ENCODE assay signal across 8 cellular contexts in the genomic region with DNA sequence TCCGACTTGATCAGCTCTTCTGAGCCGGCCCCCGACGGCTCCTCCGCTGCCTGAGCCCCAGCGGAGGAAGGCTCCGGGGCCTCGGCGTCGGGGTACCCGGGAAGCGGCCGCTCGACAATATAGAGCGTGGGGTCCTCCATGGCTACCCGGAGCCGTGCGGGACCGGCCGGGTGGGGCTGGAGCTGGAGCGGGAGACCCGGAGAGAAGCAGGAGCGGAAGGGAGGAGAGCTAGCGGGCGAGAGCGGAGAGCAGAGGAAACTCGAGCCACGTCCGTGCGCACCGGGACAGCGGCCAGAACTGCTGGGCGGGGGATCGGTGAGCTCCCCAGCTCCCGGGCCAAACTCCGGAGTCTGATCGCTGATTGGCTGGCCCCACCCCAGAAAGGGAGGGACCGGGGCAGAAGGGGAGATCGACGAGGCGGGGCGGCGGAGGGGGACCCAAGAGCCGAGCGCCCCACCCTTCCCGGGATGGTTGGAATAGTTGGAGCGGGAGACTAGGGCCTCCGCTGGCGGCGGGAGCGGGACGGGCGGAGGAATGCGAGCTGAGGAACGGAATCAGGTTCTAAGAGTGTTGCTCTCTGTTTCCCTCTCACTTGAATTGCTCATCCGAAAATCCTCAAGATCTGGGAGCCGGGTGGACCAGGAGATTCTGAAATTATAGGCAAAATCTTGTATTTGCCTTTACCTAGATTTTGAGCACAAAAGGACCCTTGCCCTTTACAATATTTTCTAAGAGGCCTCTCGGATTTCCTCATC. TPM values are rescaled to one million over a fixed set of nuclear protein-coding genes. Genes with fewer than 3 reads are reported as not detected.
DNase-seq lines count a peak whose midpoint lies in the region; ATAC-seq, FAIRE-seq and TF ChIP-seq lines count a peak whose summit lies in the region.

Gene CAVIN1 (minus strand): TSS at position 299 of the 755 bp plus-strand sequence. CDS start 159 bp downstream, at position 140.

- DNase-seq in CD1c-positive myeloid dendritic cell (ENCODE audit: extremely low spot score) (peak; percentile 35), T-cell (peak in 2 of 34 experiments; percentile 17 to 19), dorsolateral prefrontal cortex (peak; percentile 80 to 98 (median 89)), kidney tubule cell (ENCODE audit: low spot score) (peak; percentile 95), small intestine (peak; percentile 74)

- intact Hi-C loops in dorsolateral prefrontal cortex (cut with DNase I), result loop anchor here (5.0 kb wide), 2 partner anchors 34 to 99 kb away; partner anchors contain the start of gene ATP6V0A1 (in 1 of the 2)

- H3K4me1 Mint-ChIP-seq in T-cell, result peaks cover 12 to 20% (median 15%) of the 10 kb centered on the region in 3 donors

- H3K9me3 Mint-ChIP-seq in T-cell, result no peaks in the 10 kb centered on the region

- no peaks in the 10 kb centered on the region for H3K36me3 Mint-ChIP-seq in T-cell

- 1 to 3% (median 2%) methylated on average over 49 to 58 of the region's 58 CpGs for WGBS in small intestine, 3 donors

- H3K27me3 Mint-ChIP-seq in T-cell, result peaks cover 10 to 47% of the 10 kb centered on the region in 2 donors

- peak within 1 kb of the TSS in 1 of 2 donors; percentile 5 for H3K27ac Mint-ChIP-seq in T-cell

- H3K4me3 ChIP-seq in HEK293 (ENCODE audit: low read depth, low read length) (peak within 1 kb of the TSS; percentile 79), dorsolateral prefrontal cortex (peak within 1 kb of the TSS; percentile 38 to 90 (median 74)), small intestine (ENCODE audit: low read depth in 1 of 2, low read length in 2 of 2) (peak within 1 kb of the TSS; percentile 55 to 68)

- no peaks in the 10 kb centered on the region for H3K9me3 ChIP-seq in HEK293 (ENCODE audit: control insufficient read depth, insufficient read depth, low read depth, low read length)
- H3K9me3 ChIP-seq in small intestine (ENCODE audit: control insufficient read depth, low read depth), result no peaks in the 10 kb centered on the region

- H3K4me3 Mint-ChIP-seq in T-cell, result peak within 1 kb of the TSS; percentile 71 to 88 (median 77)

- H3K4me1 ChIP-seq in HEK293 (ENCODE audit: control insufficient read depth, insufficient read depth, low read length), result peaks cover 2% of the 10 kb centered on the region
- H3K4me1 ChIP-seq in small intestine (ENCODE audit: control insufficient read depth in 2 of 2, insufficient read depth in 1 of 2, low read depth in 1 of 2, low read length in 1 of 2), result peaks cover 0 to 2% of the 10 kb centered on the region in 2 donors

- H3K27ac ChIP-seq in HEK293 (ENCODE audit: extremely low read depth, low read depth, low read length), result peak within 1 kb of the TSS; percentile 38; the same call in 1 of the 2 replicates
- H3K27ac ChIP-seq in dorsolateral prefrontal cortex, result peak within 1 kb of the TSS in 57 of 59 donors; percentile 30 to 93 (median 79)
- H3K27ac ChIP-seq in small intestine (ENCODE audit: low read depth in 1 of 2, low read length in 1 of 2), result peak within 1 kb of the TSS in 1 of 2 donors; percentile 92

- CTCF ChIA-PET in HEK293 (lab: Yijun Ruan, JAX), result interaction anchor here (0.5 to 7.0 kb wide), 25 partner anchors 13 to 463 kb away, joined by 3 to 33 read pairs (median 3); no protein-coding TSS in a partner anchor
- CTCF ChIA-PET in T-cell (lab: Charles Lee), result interaction anchor here (0.6 to 0.9 kb wide), 3 partner anchors 18 to 225 kb away, joined by 3 to 6 read pairs (median 4); no protein-coding TSS in a partner anchor

- H3K27me3 ChIP-seq in dorsolateral prefrontal cortex, result peaks cover 0 to 26% (median 5%) of the 10 kb centered on the region in 45 donors
- peaks cover 0 to 4% of the 10 kb centered on the region in 2 donors for H3K27me3 ChIP-seq in small intestine (ENCODE audit: control insufficient read depth in 2 of 2, insufficient read depth in 2 of 2, low read length in 2 of 2)

- FAIRE-seq in small intestine (lab: Jason Lieb, UNC), result no peak

- POLR2A ChIA-PET in HEK293 (lab: Yijun Ruan, JAX) (interaction anchor here (0.6 to 3.3 kb wide), 42 partner anchors 9 to 575 kb away, joined by 3 to 73 read pairs (median 5); partner anchors contain the start of genes ACLY, DNAJC7, GHDC and NAGLU), T-cell (lab: Charles Lee) (interaction anchor here in 1 of 2 donors (0.6 kb wide), 1 partner anchor 9 kb away, joined by 3 read pairs; no protein-coding TSS in a partner anchor)

- no peak for TF ChIP-seq CTCF in HEK293 (tag by site-specific recombination; IDR thresholded peaks at IDR 0.05)
- TF ChIP-seq CTCF in dorsolateral prefrontal cortex (IDR thresholded peaks at IDR 0.05 in 54 of 56, conservative IDR thresholded peaks at IDR 0.05 in 2 of 56; ENCODE audit: low read depth in 1 of 56, partially characterized antibody in 56 of 56), result peak in 11 of 56 donors; percentile 8 to 32 (median 14)

- H3K36me3 ChIP-seq in HEK293 (ENCODE audit: control insufficient read depth in 2 of 2, insufficient read depth in 1 of 2, low read length in 2 of 2) (no peaks in the 10 kb centered on the region; a peak in 1 of 3 replicates), small intestine (ENCODE audit: control insufficient read depth in 2 of 2, insufficient read depth in 2 of 2, low read length in 2 of 2) (no peaks in the 10 kb centered on the region)

- ATAC-seq in T-cell (replicated peaks in 1 of 4) (peak; percentile 20 to 36 (median 28)), GM19328 (IDR thresholded peaks at IDR 0.05; ENCODE audit: unreplicated experiment) (no peak), HG03432 (IDR thresholded peaks at IDR 0.05; ENCODE audit: unreplicated experiment) (no peak)

TF ChIP-seq in HEK293, 187 proteins besides CTCF, POLR2A, EP300 and RAD21 (continues in another document):
- TF ChIP-seq ZNF2 (tag by site-specific recombination; IDR thresholded peaks at IDR 0.05) (0 out of 2 replicates have a peak, but pooled peaks have one; percentile 85), ZNF211 (tag by site-specific recombination; IDR thresholded peaks at IDR 0.05; ENCODE audit: low read depth) (no peak), ZNF138 (tag by site-specific recombination; IDR thresholded peaks at IDR 0.05; ENCODE audit: borderline replicate concordance) (no peak), ZNF174 (tag by site-specific recombination; IDR thresholded peaks at IDR 0.05) (no peak), HOXD13 (CRISPR knock-in tag; IDR thresholded peaks at IDR 0.05; ENCODE audit: borderline replicate concordance) (no peak), ZNF10 (tag by site-specific recombination; IDR thresholded peaks at IDR 0.05) (no peak), ZNF184 (tag by site-specific recombination; IDR thresholded peaks at IDR 0.05) (no peak), ZNF248 (tag by site-specific recombination; IDR thresholded peaks at IDR 0.05) (no peak), GLI4 (tag by site-specific recombination; IDR thresholded peaks at IDR 0.05) (no peak), ZNF561 (tag by site-specific recombination; IDR thresholded peaks at IDR 0.05; ENCODE audit: borderline replicate concordance) (no peak), ZNF777 (tag by site-specific recombination; IDR thresholded peaks at IDR 0.05; ENCODE audit: borderline replicate concordance) (peak; percentile 99), ZNF558 (tag by site-specific recombination; IDR thresholded peaks at IDR 0.05) (no peak), ZNF146 (tag by site-specific recombination; IDR thresholded peaks at IDR 0.05) (no peak), RBAK (tag by site-specific recombination; IDR thresholded peaks at IDR 0.05) (no peak), ZNF529 (tag by site-specific recombination; IDR thresholded peaks at IDR 0.05; ENCODE audit: insufficient replicate concordance) (no peak), ZNF768 (tag by site-specific recombination; IDR thresholded peaks at IDR 0.05) (no peak; the same call in 1 of the 2 replicates), ZNF707 (tag by site-specific recombination; IDR thresholded peaks at IDR 0.05) (peak; percentile 59), ZBTB11 (tag by site-specific recombination; conservative IDR thresholded peaks at IDR 0.05; ENCODE audit: low read depth) (peak; percentile 67)

RNA-seq across cellular contexts. Expression of gene CAVIN1, which starts in this region (rescaled TPM):
- total RNA-seq in T-cell, result 1 to 10 TPM in 4 of 5 donors, under 1 TPM in 1; 0.83 to 2.3 (median 2.1) TPM
- 10 to 100 TPM; 11.5 to 70.8 (median 30.0) TPM for total RNA-seq in dorsolateral prefrontal cortex
- 10 to 100 TPM in 2 of 3 donors, 1 to 10 TPM in 1; 2.7 to 81.0 (median 12.2) TPM for polyA plus RNA-seq in small intestine

Comparison
In these comparisons a context has a peak if more than half of its experiments do, and no peak if none do; other contexts are left out.
1. ATAC-seq: peak in T-cell (4 of 4); none in GM19328 (single experiment) and HG03432 (single experiment).
2. Peak in every context shown above with its lines, with median percentiles within 50 percentile points of each other: H3K4me3 ChIP-seq.